ENCODE assay signal across 16 cellular contexts in genomic region chr17:47822785-47823184, GRCh38. TPM values are rescaled to one million over a fixed set of nuclear protein-coding genes. Genes with fewer than 3 reads are reported as not detected.
A peak's percentile ranks its signal among the peaks of the same experiment; 100 is the strongest.
DNase-seq lines count a peak whose midpoint lies in the region; ATAC-seq and TF ChIP-seq lines count a peak whose summit lies in the region.
"Had no signal": no experiment of that assay in that cellular context is flagged by ENCODE, and none has a peak within 500 bp of the region (broad histone marks: within the 10 kb centered on the region; RNA-seq: fewer than 3 reads in every experiment).

No MANE protein-coding gene starts in this region.

- H3K9me2 ChIP-seq in SU-DHL-6 (replicated peaks; ENCODE audit: insufficient read depth, low read length): no peaks in the 10 kb centered on the region

- no peaks in the 10 kb centered on the region for H4K20me1 ChIP-seq in SU-DHL-6 (ENCODE audit: low read depth, low read length)

- peaks cover 43% of the 10 kb centered on the region for H3K4me1 Mint-ChIP-seq in dendritic cell treated with granulocyte-macrophage colony-stimulating factor and Interleukin-4, amounts not matched to agents 40 ng/mL and 50 ng/mL, for 4 days (ENCODE audit: low read depth)
- peaks cover 26 to 39% of the 10 kb centered on the region in 2 donors for H3K4me1 Mint-ChIP-seq in stimulated activated naive B cell treated with anti-CD40 and anti-IgM and Interleukin-4, amounts not matched to agents 10 μg/mL and 1 μg/mL and 100 μg/mL, for 72 hours

- no peak overlapping the region for H3K4me2 ChIP-seq in SU-DHL-6 (ENCODE audit: low read depth, low read length, poor library complexity, severe bottlenecking)

- H3K79me2 ChIP-seq in SU-DHL-6 (ENCODE audit: insufficient read depth, low read length): peaks cover 12% of the 10 kb centered on the region; the same call in 1 of the 2 replicates

- H3K36me3 ChIP-seq in left ventricle myocardium inferior (peaks cover 61% of the 10 kb centered on the region), SU-DHL-6 (ENCODE audit: low read length) (peaks cover 2% of the 10 kb centered on the region; the same call in 1 of the 2 replicates)

- TF ChIP-seq CTCF in left ventricle myocardium inferior (IDR thresholded peaks at IDR 0.05; ENCODE audit: borderline replicate concordance) (no peak), SU-DHL-6 (IDR thresholded peaks at IDR 0.05; ENCODE audit: insufficient read depth, low read length, poor library complexity, severe bottlenecking) (no peak)

- intact Hi-C loops in Right ventricle myocardium superior (cut with DNase I): no loop called here
- intact Hi-C loops in left ventricle myocardium inferior (cut with micrococcal nuclease): no loop called here
- intact Hi-C loops in dendritic cell treated with granulocyte-macrophage colony-stimulating factor and Interleukin-4, amounts not matched to agents 40 ng/mL and 50 ng/mL, for 4 days (cut with micrococcal nuclease): no loop called here

- no peak overlapping the region for H3K4me3 Mint-ChIP-seq in dendritic cell treated with granulocyte-macrophage colony-stimulating factor and Interleukin-4, amounts not matched to agents 40 ng/mL and 50 ng/mL, for 4 days
- H3K4me3 Mint-ChIP-seq in stimulated activated naive B cell treated with anti-CD40 and anti-IgM and Interleukin-4, amounts not matched to agents 10 μg/mL and 1 μg/mL and 100 μg/mL, for 72 hours: peak overlapping the region in 1 of 2 donors; percentile 96

- peak overlapping the region; percentile 80; the same call in 1 of the 2 replicates for H3K9ac ChIP-seq in SU-DHL-6 (ENCODE audit: low read length)

- peaks cover 27% of the 10 kb centered on the region for H3K4me1 ChIP-seq in left ventricle myocardium inferior

- DNase-seq in Right ventricle myocardium superior (peak; percentile 3), left ventricle myocardium inferior (no peak), NCI-H510A (lab: John Stamatoyannopoulos, UW) (no peak), GF-D8 (lab: John Stamatoyannopoulos, UW) (no peak), amniotic stem cell (lab: John Stamatoyannopoulos, UW) (no peak)
- DNase-seq in stimulated activated naive B cell treated with anti-CD40 and anti-IgM and Interleukin-4, amounts not matched to agents 10 μg/mL and 1 μg/mL and 100 μg/mL, for 72 hours: no peak
- DNase-seq: amygdala; NCI-H2171; SHP77; stimulated activated naive CD4-positive, alpha-beta T cell treated with Interleukin-2 at 50 U/mL for 16 hours had no signal

- ATAC-seq in Right ventricle myocardium superior (ENCODE audit: poor library complexity): no peak
- no peak for ATAC-seq in stimulated activated naive B cell treated with anti-CD40 and anti-IgM and Interleukin-4, amounts not matched to agents 10 μg/mL and 1 μg/mL and 100 μg/mL, for 72 hours (replicated peaks)

- H3K9me3 Mint-ChIP-seq in dendritic cell treated with granulocyte-macrophage colony-stimulating factor and Interleukin-4, amounts not matched to agents 40 ng/mL and 50 ng/mL, for 4 days: no peaks in the 10 kb centered on the region
- no peaks in the 10 kb centered on the region for H3K9me3 Mint-ChIP-seq in stimulated activated naive B cell treated with anti-CD40 and anti-IgM and Interleukin-4, amounts not matched to agents 10 μg/mL and 1 μg/mL and 100 μg/mL, for 72 hours
- H3K9me3 Mint-ChIP-seq: memory B cell had no signal

- no peak overlapping the region for H2AFZ ChIP-seq in SU-DHL-6 (ENCODE audit: low read depth, low read length, severe bottlenecking)

- H3K27ac ChIP-seq in left ventricle myocardium inferior (replicated peaks) (no peak overlapping the region), SU-DHL-6 (ENCODE audit: low read depth, low read length) (no peak overlapping the region)

- peak overlapping the region; percentile 26 for H3K27ac Mint-ChIP-seq in dendritic cell treated with granulocyte-macrophage colony-stimulating factor and Interleukin-4, amounts not matched to agents 40 ng/mL and 50 ng/mL, for 4 days
- peak overlapping the region; percentile 4 for H3K27ac Mint-ChIP-seq in stimulated activated naive B cell treated with anti-CD40 and anti-IgM and Interleukin-4, amounts not matched to agents 10 μg/mL and 1 μg/mL and 100 μg/mL, for 72 hours
- H3K27ac Mint-ChIP-seq: memory B cell had no signal

- H3K36me3 Mint-ChIP-seq in dendritic cell treated with granulocyte-macrophage colony-stimulating factor and Interleukin-4, amounts not matched to agents 40 ng/mL and 50 ng/mL, for 4 days (ENCODE audit: low read depth): peaks cover 69% of the 10 kb centered on the region
- H3K36me3 Mint-ChIP-seq in stimulated activated naive B cell treated with anti-CD40 and anti-IgM and Interleukin-4, amounts not matched to agents 10 μg/mL and 1 μg/mL and 100 μg/mL, for 72 hours: peaks cover 30 to 32% of the 10 kb centered on the region in 2 donors

- no peaks in the 10 kb centered on the region for H3F3A ChIP-seq in SU-DHL-6 (ENCODE audit: insufficient read depth)

- no peaks in the 10 kb centered on the region for H3K27me3 Mint-ChIP-seq in dendritic cell treated with granulocyte-macrophage colony-stimulating factor and Interleukin-4, amounts not matched to agents 40 ng/mL and 50 ng/mL, for 4 days
- H3K27me3 Mint-ChIP-seq in stimulated activated naive B cell treated with anti-CD40 and anti-IgM and Interleukin-4, amounts not matched to agents 10 μg/mL and 1 μg/mL and 100 μg/mL, for 72 hours: no peaks in the 10 kb centered on the region
- H3K27me3 Mint-ChIP-seq: memory B cell had no signal

- H3K9me3 ChIP-seq in left ventricle myocardium inferior (replicated peaks) (no peaks in the 10 kb centered on the region), SU-DHL-6 (ENCODE audit: insufficient read depth, low read length) (no peaks in the 10 kb centered on the region)
- H3K9me3 ChIP-seq: HAP-1 had no signal

- H3K27me3 ChIP-seq in left ventricle myocardium inferior (ENCODE audit: low read depth) (no peaks in the 10 kb centered on the region), SU-DHL-6 (ENCODE audit: low read length) (no peaks in the 10 kb centered on the region)

- no peak overlapping the region for H3K4me3 ChIP-seq in left ventricle myocardium inferior
- no peak overlapping the region for H3K4me3 ChIP-seq in SU-DHL-6 (ENCODE audit: insufficient read depth, low read length, poor library complexity, severe bottlenecking)
- H3K4me3 ChIP-seq: HAP-1 had no signal

RNA-seq across cellular contexts. Expression of gene OSBPL7, which starts 1.2 kb away (rescaled TPM):
- total RNA-seq in Right ventricle myocardium superior (4.8 TPM), left ventricle myocardium inferior (4.4 TPM)

RNA-seq across cellular contexts. Expression of gene MRPL10, which starts 8.6 kb away (rescaled TPM):
- 53.5 TPM for total RNA-seq in Right ventricle myocardium superior
- 60.5 TPM for total RNA-seq in left ventricle myocardium inferior

RNA-seq across cellular contexts. Expression of gene LRRC46, which starts 8.7 kb away (rescaled TPM):
- total RNA-seq in Right ventricle myocardium superior (0.19 TPM), left ventricle myocardium inferior (0.63 TPM)
- total RNA-seq: glomerular endothelial cell, urinary bladder had no signal

RNA-seq across cellular contexts. Expression of gene SCRN2, which starts 18.3 kb away (rescaled TPM):
- 24.2 TPM for total RNA-seq in Right ventricle myocardium superior
- total RNA-seq in left ventricle myocardium inferior: 27.1 TPM

RNA-seq across cellular contexts. Expression of gene SP6, which starts 28.2 kb away (rescaled TPM):
- total RNA-seq in Right ventricle myocardium superior (0.08 TPM), left ventricle myocardium inferior (0.16 TPM)
